ENCODE assay signal across 8 cellular contexts in genomic region chr11:3378426-3379423, GRCh38. TPM values are rescaled to one million over a fixed set of nuclear protein-coding genes. Genes with fewer than 3 reads are reported as not detected.
DNase-seq lines count a peak whose midpoint lies in the region; ATAC-seq and TF ChIP-seq lines count a peak whose summit lies in the region.

Gene ZNF195 (minus strand): TSS chr11:3379146. CDS start chr11:3379040, 106 bp downstream.

- H3K4me3 ChIP-seq in dorsolateral prefrontal cortex (peak within 1 kb of the TSS; percentile 60 to 99 (median 93)), right lobe of liver (peak within 1 kb of the TSS; percentile 85 to 99 (median 96))

- peaks cover 26% of the 10 kb centered on the region for H3K4me1 Mint-ChIP-seq in CD14-positive monocyte

- ATAC-seq in GM19397 (IDR thresholded peaks at IDR 0.05; ENCODE audit: unreplicated experiment) (peak; percentile 99), HG03571 (IDR thresholded peaks at IDR 0.05; ENCODE audit: unreplicated experiment) (peak; percentile 98), right lobe of liver (peak; percentile 100)

- H3K36me3 ChIP-seq in right lobe of liver = no peaks in the 10 kb centered on the region

- H3K27me3 ChIP-seq in dorsolateral prefrontal cortex (no peaks in the 10 kb centered on the region), right lobe of liver (no peaks in the 10 kb centered on the region)

- intact Hi-C loops in CD14-positive monocyte (cut with micrococcal nuclease) (loop anchor here in 1 of 2 donors (5.0 kb wide), 1 partner anchor 44 kb away; no protein-coding TSS in a partner anchor), dorsolateral prefrontal cortex (cut with DNase I) (loop anchor here (2.0 to 5.0 kb wide), 2 partner anchors 42 to 44 kb away; no protein-coding TSS in a partner anchor), right lobe of liver (cut with DNase I) (no loop called here)

- peak within 1 kb of the TSS; percentile 94 to 95 for H3K4me3 Mint-ChIP-seq in CD14-positive monocyte

- H3K4me1 ChIP-seq in right lobe of liver = no peaks in the 10 kb centered on the region

- TF ChIP-seq CTCF in CD14-positive monocyte (IDR thresholded peaks at IDR 0.05) (no peak), dorsolateral prefrontal cortex (IDR thresholded peaks at IDR 0.05 in 54 of 56, conservative IDR thresholded peaks at IDR 0.05 in 2 of 56; ENCODE audit: low read depth in 1 of 56, partially characterized antibody in 56 of 56) (peak in 26 of 56 donors; percentile 8 to 49 (median 25)), right lobe of liver (IDR thresholded peaks at IDR 0.05) (no peak)

- H3K27me3 Mint-ChIP-seq in CD14-positive monocyte (ENCODE audit: low read depth in 3 of 3) = peaks cover 0 to 3% (median 2%) of the 10 kb centered on the region in 3 donors

- WGBS in right lobe of liver (ENCODE audit: insufficient coverage, low coverage, low lambda C conversion rate, missing lambda C conversion rate) = 2% methylated on average over 23 of the region's 54 CpGs

- H3K27ac Mint-ChIP-seq in CD14-positive monocyte = peak within 1 kb of the TSS; percentile 87 to 97 (median 93)

- H3K9me3 ChIP-seq in right lobe of liver = no peaks in the 10 kb centered on the region

- peaks cover 8 to 26% (median 22%) of the 10 kb centered on the region in 7 donors for H3K9me3 Mint-ChIP-seq in CD14-positive monocyte

- TF ChIP-seq POLR2A in right lobe of liver (IDR thresholded peaks at IDR 0.05) = peak; percentile 72

- DNase-seq in CD14-positive monocyte (ENCODE audit: low spot score) = peak; percentile 98
- DNase-seq in NCI-H82 (lab: John Stamatoyannopoulos, UW) = peak; percentile 99
- peak; percentile 99 for DNase-seq in activated CD4-positive, alpha-beta T cell treated with anti-CD3 and anti-CD28 coated beads, Interleukin-2, amount 50 U/mL, for 48 hours
- DNase-seq in dorsolateral prefrontal cortex = peak; percentile 97 to 100 (median 99)
- peak; percentile 98 to 99 (median 98) for DNase-seq in right lobe of liver
- DNase-seq in stimulated activated CD4-positive, alpha-beta T cell treated with anti-CD3 and anti-CD28 coated beads, Interleukin-4, amount 100 ng/mL, for 4 hours = peak; percentile 97

- H3K27ac ChIP-seq in dorsolateral prefrontal cortex (peak within 1 kb of the TSS in 50 of 59 donors; percentile 0 to 90 (median 71)), right lobe of liver (peak within 1 kb of the TSS; percentile 42 to 84 (median 67))

- peaks cover 33 to 36% of the 10 kb centered on the region in 2 donors for H3K36me3 Mint-ChIP-seq in CD14-positive monocyte

RNA-seq across cellular contexts. Expression of gene ZNF195, which starts in this region (rescaled TPM):
- 10 to 100 TPM; 10.7 to 13.5 TPM for polyA plus RNA-seq in CD14-positive monocyte
- total RNA-seq in dorsolateral prefrontal cortex (10 to 100 TPM; 19.3 to 46.8 (median 31.6) TPM), right lobe of liver (10 to 100 TPM in 1 of 6 experiments, 1 to 10 TPM in 5; 6.9 to 10.1 (median 7.5) TPM)

Comparison
In these comparisons a context has a peak if more than half of its experiments do, and no peak if none do; other contexts are left out.
1. Peak in every context shown above with its lines: DNase-seq, ATAC-seq, H3K4me3 ChIP-seq and H3K27ac ChIP-seq.
2. intact Hi-C loops: an anchor here in dorsolateral prefrontal cortex (2.0 to 5.0 kb wide); none called in right lobe of liver.